15 cellular contexts compared by ENCODE assay signal in genomic region chr11:2574553-2575535, GRCh38.
DNase-seq lines count a peak whose midpoint lies in the region; ATAC-seq, FAIRE-seq and TF ChIP-seq lines count a peak whose summit lies in the region.
"Had no signal": no experiment of that assay in that cellular context is flagged by ENCODE, and none has a peak within 500 bp of the region (broad histone marks: within the 10 kb centered on the region; RNA-seq: fewer than 3 reads in every experiment).

No MANE protein-coding gene starts in this region.

- H3K36me3 ChIP-seq in bronchial epithelial cell (ENCODE audit: control insufficient read depth, insufficient read depth, low read length) (no peaks in the 10 kb centered on the region), HepG2 (replicated peaks in 1 of 2; ENCODE audit: control insufficient read depth in 1 of 2, insufficient read depth in 2 of 2, low read length in 2 of 2) (no peaks in the 10 kb centered on the region)

- DNase-seq in activated CD4-positive, CD25-positive, alpha-beta regulatory T cell treated with anti-CD3 and anti-CD28 coated beads, Interleukin-2, amount 50 U/mL, for 72 hours = peak; percentile 24
- DNase-seq in bronchial epithelial cell (ENCODE audit: low read depth) = peak; percentile 67
- DNase-seq in HepG2 (ENCODE audit: low spot score) = no peak
- DNase-seq in stimulated activated CD4-positive, alpha-beta T cell treated with anti-CD3 and anti-CD28 coated beads, Interleukin-4, amount 100 ng/mL, for 1 hour = no peak
- DNase-seq: activated CD4-positive, alpha-beta T cell treated with anti-CD3 and anti-CD28 coated beads for 48 hours; NCI-H345; SK-N-SH had no signal

- intact Hi-C loops in HepG2 (cut with micrococcal nuclease; ENCODE audit: unreplicated experiment) = no loop called here

- in situ Hi-C loops in HepG2 (cut with HindIII; ENCODE audit: extremely low pct_ligation_motif_present, low pct_unique_long_range_greater_than_20kb) = no loop called here

- CTCF ChIA-PET in HepG2 (lab: Yijun Ruan, JAX; ENCODE audit: low intra/inter-chr PET ratio, low total read pairs) = no interaction called here

- H3K4me1 Mint-ChIP-seq in activated T-helper 17 cell treated with anti-CD3 and anti-CD28 coated beads, Interleukin-2, amount 50 U/mL, for 72 hours = no peaks in the 10 kb centered on the region
- H3K4me1 Mint-ChIP-seq: activated naive CD4-positive, alpha-beta T cell treated with anti-CD3 and anti-CD28 coated beads, Interleukin-2, amount 50 U/mL, for 24 hours; IgD-negative memory B cell had no signal

- no peak for TF ChIP-seq RAD21 in HepG2 (CRISPR knock-in tag; IDR thresholded peaks at IDR 0.05)

- H3K27ac ChIP-seq in HepG2 (ENCODE audit: extremely low read length, insufficient read depth, low read length) (no peak overlapping the region), temporal lobe (ENCODE audit: low read depth, low read length) (peak overlapping the region; percentile 56)
- H3K27ac ChIP-seq: A549 had no signal

- H2AFZ ChIP-seq in HepG2 (ENCODE audit: low read length) = no peak overlapping the region

- no peaks in the 10 kb centered on the region for H3K27me3 ChIP-seq in bronchial epithelial cell (ENCODE audit: control insufficient read depth, insufficient read depth, low read length)
- H3K27me3 ChIP-seq in HepG2 (ENCODE audit: control insufficient read depth in 1 of 2, insufficient read depth in 2 of 2, low read length in 2 of 2) = peaks cover 24 to 77% of the 10 kb centered on the region in 2 experiments

- POLR2A ChIA-PET in HepG2 (lab: Yijun Ruan, JAX) = no interaction called here

- H3K9me3 ChIP-seq in HepG2 (ENCODE audit: low read length) = no peaks in the 10 kb centered on the region
- H3K9me3 ChIP-seq: A549, SK-N-SH had no signal

- H4K20me1 ChIP-seq in HepG2 (ENCODE audit: insufficient read depth, low read length) = no peaks in the 10 kb centered on the region

- TF ChIP-seq CTCF in bronchial epithelial cell (IDR thresholded peaks at IDR 0.05; ENCODE audit: insufficient read depth, low read length, severe bottlenecking) (no peak), HepG2 (CRISPR knock-in tag; IDR thresholded peaks at IDR 0.05) (no peak)

- no peak for ATAC-seq in activated CD4-positive, CD25-positive, alpha-beta regulatory T cell treated with anti-CD3 and anti-CD28 coated beads, Interleukin-2, amount 50 U/mL, for 24 hours
- ATAC-seq in HepG2 (no peak), HG03095 (IDR thresholded peaks at IDR 0.05; ENCODE audit: unreplicated experiment) (no peak)
- ATAC-seq in activated T-helper 17 cell treated with anti-CD3 and anti-CD28 coated beads, Interleukin-2, amount 50 U/mL, for 72 hours (replicated peaks) = no peak
- ATAC-seq: A549 had no signal

- H3K4me3 ChIP-seq in bronchial epithelial cell (ENCODE audit: low read depth, low read length) = no peak overlapping the region
- H3K4me3 ChIP-seq in HepG2 (replicated peaks in 1 of 3; ENCODE audit: insufficient read depth in 1 of 3, low read depth in 2 of 3, low read length in 3 of 3) = no peak overlapping the region
- H3K4me3 ChIP-seq: A549 had no signal

- no peaks in the 10 kb centered on the region for H3K27me3 Mint-ChIP-seq in activated T-helper 17 cell treated with anti-CD3 and anti-CD28 coated beads, Interleukin-2, amount 50 U/mL, for 72 hours
- H3K27me3 Mint-ChIP-seq: activated naive CD4-positive, alpha-beta T cell treated with anti-CD3 and anti-CD28 coated beads, Interleukin-2, amount 50 U/mL, for 24 hours; IgD-negative memory B cell had no signal

- TF ChIP-seq EP300 in HepG2 (IDR thresholded peaks at IDR 0.05; ENCODE audit: low read depth in 2 of 2, low read length in 2 of 2) (no peak), HepG2 (CRISPR knock-in tag; IDR thresholded peaks at IDR 0.05; ENCODE audit: borderline replicate concordance) (no peak)

- H3K79me2 ChIP-seq in HepG2 (ENCODE audit: insufficient read depth, low read length) = no peaks in the 10 kb centered on the region

- H3K9ac ChIP-seq in HepG2 (ENCODE audit: insufficient read depth, low read depth, low read length) = no peak overlapping the region
- H3K9ac ChIP-seq: SK-N-SH had no signal

- 58% methylated on average over 8 of the region's 45 CpGs for WGBS in HepG2 (ENCODE audit: low lambda C conversion rate)

- H3K27ac Mint-ChIP-seq in activated T-helper 17 cell treated with anti-CD3 and anti-CD28 coated beads, Interleukin-2, amount 50 U/mL, for 72 hours = no peak overlapping the region
- H3K27ac Mint-ChIP-seq: activated naive CD4-positive, alpha-beta T cell treated with anti-CD3 and anti-CD28 coated beads, Interleukin-2, amount 50 U/mL, for 24 hours; IgD-negative memory B cell had no signal

- no peak for TF ChIP-seq POLR2A in HepG2 (IDR thresholded peaks at IDR 0.05; ENCODE audit: insufficient read depth in 1 of 2, low read depth in 2 of 2, low read length in 2 of 2)

- FAIRE-seq in bronchial epithelial cell (lab: Jason Lieb, UNC) (no peak), HepG2 (lab: Jason Lieb, UNC) (no peak)
- FAIRE-seq: A549, small intestine had no signal

- BruUV-seq in HepG2 (replicated peaks; lab: Mats Ljungman, UMichigan) = no TSS peak

- H3K4me2 ChIP-seq in HepG2 (ENCODE audit: low read depth, low read length) = no peak overlapping the region
- H3K4me2 ChIP-seq: A549, SK-N-SH had no signal

- H3K36me3 Mint-ChIP-seq in activated T-helper 17 cell treated with anti-CD3 and anti-CD28 coated beads, Interleukin-2, amount 50 U/mL, for 72 hours (ENCODE audit: low read depth) = no peaks in the 10 kb centered on the region
- H3K36me3 Mint-ChIP-seq: activated naive CD4-positive, alpha-beta T cell treated with anti-CD3 and anti-CD28 coated beads, Interleukin-2, amount 50 U/mL, for 24 hours; IgD-negative memory B cell had no signal

- no peak overlapping the region for H3K4me3 Mint-ChIP-seq in activated T-helper 17 cell treated with anti-CD3 and anti-CD28 coated beads, Interleukin-2, amount 50 U/mL, for 72 hours
- H3K4me3 Mint-ChIP-seq: activated naive CD4-positive, alpha-beta T cell treated with anti-CD3 and anti-CD28 coated beads, Interleukin-2, amount 50 U/mL, for 24 hours; IgD-negative memory B cell had no signal

- H3K4me1 ChIP-seq in HepG2 (ENCODE audit: insufficient read depth, low read length) = no peaks in the 10 kb centered on the region
- H3K4me1 ChIP-seq: A549 had no signal

- no peaks in the 10 kb centered on the region for H3K9me3 Mint-ChIP-seq in activated T-helper 17 cell treated with anti-CD3 and anti-CD28 coated beads, Interleukin-2, amount 50 U/mL, for 72 hours
- H3K9me3 Mint-ChIP-seq: activated naive CD4-positive, alpha-beta T cell treated with anti-CD3 and anti-CD28 coated beads, Interleukin-2, amount 50 U/mL, for 24 hours; IgD-negative memory B cell had no signal

TF ChIP-seq in HepG2, 621 proteins besides CTCF, POLR2A, EP300 and RAD21:
- TF ChIP-seq HNRNPL (IDR thresholded peaks at IDR 0.05; ENCODE audit: low read depth, low read length) (peak; percentile 95), ZNF780A (CRISPR knock-in tag; IDR thresholded peaks at IDR 0.05) (no peak)

Comparison
In these comparisons a context has a peak if more than half of its experiments do, and no peak if none do; other contexts are left out.
1. DNase-seq: peak in activated CD4-positive, CD25-positive, alpha-beta regulatory T cell treated with anti-CD3 and anti-CD28 coated beads, Interleukin-2, amount 50 U/mL, for 72 hours (single experiment) and bronchial epithelial cell (single experiment); none in HepG2 (single experiment) and stimulated activated CD4-positive, alpha-beta T cell treated with anti-CD3 and anti-CD28 coated beads, Interleukin-4, amount 100 ng/mL, for 1 hour (single experiment).